In the genomic region with DNA sequence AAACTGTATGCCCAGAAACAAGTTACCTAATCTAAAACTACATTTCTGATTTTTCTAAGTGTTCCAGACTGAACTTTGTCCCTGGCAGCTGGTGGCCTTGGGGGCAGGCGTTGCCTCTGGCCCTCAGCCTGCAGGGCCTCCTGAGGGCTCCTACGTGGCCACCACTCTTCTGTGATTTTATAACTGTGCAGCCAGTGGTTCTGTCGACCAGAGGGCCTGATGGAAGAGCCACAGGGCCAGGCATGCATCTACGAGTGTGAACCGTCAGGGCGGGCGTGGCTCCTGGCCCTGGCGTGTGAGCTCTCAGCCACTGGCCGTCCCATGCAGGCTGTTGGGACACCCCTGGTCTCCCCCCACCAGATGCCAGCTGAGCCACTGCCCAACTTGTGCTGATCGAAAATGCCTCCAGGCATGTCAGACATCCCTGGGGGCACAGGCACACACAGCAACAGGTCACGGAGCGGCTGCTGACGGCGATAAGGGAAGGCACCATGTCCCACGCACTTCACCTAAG, we compare ENCODE assay signal across 2 cellular contexts.
A peak's percentile ranks its signal among the peaks of the same experiment; 100 is the strongest.
TF ChIP-seq lines count a peak whose summit lies in the region.

No MANE protein-coding gene starts in this region.

TF ChIP-seq in HEK293, 187 proteins besides CTCF, POLR2A, EP300 and RAD21:
- TF ChIP-seq SCRT2 (tag by site-specific recombination; IDR thresholded peaks at IDR 0.05) (peak; percentile 64), ZBTB21 (tag by site-specific recombination; IDR thresholded peaks at IDR 0.05) (no peak), ZNF558 (tag by site-specific recombination; IDR thresholded peaks at IDR 0.05) (no peak)

TF ChIP-seq in GM12891, 5 proteins besides CTCF, POLR2A, EP300 and RAD21:
- no peak for TF ChIP-seq SPI1 (IDR thresholded peaks at IDR 0.05; ENCODE audit: low read depth, low read length)
- no peak for TF ChIP-seq TAF1 (IDR thresholded peaks at IDR 0.05; ENCODE audit: low read depth, low read length)
- TF ChIP-seq POU2F2 (IDR thresholded peaks at IDR 0.05; ENCODE audit: low read depth, low read length), result no peak
- no peak for TF ChIP-seq POLR2AphosphoS5 (IDR thresholded peaks at IDR 0.05; ENCODE audit: low read depth, low read length)
- TF ChIP-seq PAX5 (IDR thresholded peaks at IDR 0.05; ENCODE audit: insufficient read depth, low read length, severe bottlenecking), result no peak
TF ChIP-seq in GM12891: peak in this region for 0.
